In the genomic region with DNA sequence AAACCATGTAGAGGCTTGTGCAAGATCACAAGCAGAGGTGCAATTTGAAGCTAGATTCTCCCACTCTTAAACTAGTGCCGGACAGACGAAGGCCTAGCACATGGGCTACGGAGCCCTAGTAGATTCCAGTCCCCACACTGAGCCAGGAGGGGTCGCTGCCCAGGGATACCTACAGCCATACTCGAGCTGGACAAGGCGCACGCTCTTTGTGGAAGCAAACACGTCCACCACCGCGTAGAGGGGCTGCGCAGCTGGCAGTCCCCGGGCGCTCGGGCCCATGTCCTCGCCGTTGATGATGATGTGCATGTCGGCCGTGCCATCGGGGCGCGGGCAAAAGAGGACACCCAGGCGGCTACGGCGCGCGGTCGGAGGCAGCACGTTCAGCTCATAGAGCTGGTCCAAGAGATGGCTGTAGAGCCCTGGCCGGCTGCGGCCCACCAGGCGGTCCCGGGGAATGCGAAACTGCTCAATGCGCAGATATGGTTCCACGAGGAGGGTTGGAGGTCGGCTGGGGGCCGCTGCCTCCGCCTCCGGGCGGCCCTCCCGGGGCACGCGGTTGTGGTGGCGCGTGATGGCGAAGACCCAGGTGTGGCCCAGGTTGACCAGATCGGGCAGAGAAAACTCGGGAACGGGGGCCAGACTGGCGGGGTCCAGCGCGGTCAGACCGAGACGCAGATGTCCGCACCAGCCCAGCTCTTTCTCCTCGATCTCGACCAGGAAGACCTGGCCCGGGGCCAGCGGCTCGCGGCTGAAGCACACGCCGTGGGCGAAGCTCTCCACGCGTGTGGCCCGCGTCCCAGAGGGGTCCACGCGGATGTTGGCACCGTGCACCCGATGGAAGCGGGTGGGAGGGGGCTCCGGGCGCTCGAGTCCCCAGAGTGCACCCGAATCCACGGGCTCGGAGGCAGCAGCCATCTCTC, we compare ENCODE assay signal across 8 cellular contexts. TPM values are rescaled to one million over a fixed set of nuclear protein-coding genes. Genes with fewer than 3 reads are reported as not detected.
DNase-seq lines count a peak whose midpoint lies in the region; ATAC-seq, FAIRE-seq and TF ChIP-seq lines count a peak whose summit lies in the region.

No MANE protein-coding gene starts in this region.

- peaks cover 32% of the 10 kb centered on the region for H3K79me2 ChIP-seq in HepG2 (ENCODE audit: insufficient read depth, low read length)

- peak; percentile 34 for ATAC-seq in GM21381 (IDR thresholded peaks at IDR 0.05; ENCODE audit: unreplicated experiment)
- ATAC-seq in HepG2: peak; percentile 87

- in situ Hi-C loops in HepG2 (cut with HindIII; ENCODE audit: extremely low pct_ligation_motif_present, low pct_unique_long_range_greater_than_20kb): loop anchor here (5.0 kb wide), 2 partner anchors 42 to 72 kb away; partner anchors contain the start of gene PCIF1

- DNase-seq in C1 segment of cervical spinal cord (lab: John Stamatoyannopoulos, UW) (peak in 12 of 14 donors; percentile 9 to 71 (median 51)), MV-4-11 (lab: John Stamatoyannopoulos, UW) (peak; percentile 59), ecto neural progenitor cell (ENCODE audit: low spot score) (peak; percentile 91), HepG2 (ENCODE audit: low spot score) (peak; percentile 92), OCI-M1 (lab: John Stamatoyannopoulos, UW) (no peak)
- peak; percentile 47 to 53 for DNase-seq in activated CD4-positive, alpha-beta T cell treated with anti-CD3 and anti-CD28 coated beads for 4 hours
- DNase-seq in stimulated activated CD4-positive, alpha-beta T cell treated with anti-CD3 and anti-CD28 coated beads, Interleukin-2, amount 100 ng/mL, for 48 hours: peak; percentile 34 to 37

- TF ChIP-seq RAD21 in HepG2 (CRISPR knock-in tag; IDR thresholded peaks at IDR 0.05): peak; percentile 88

- H3K9me3 ChIP-seq in HepG2 (ENCODE audit: low read length): no peaks in the 10 kb centered on the region

- FAIRE-seq in HepG2 (lab: Jason Lieb, UNC): peak; percentile 78

- CTCF ChIA-PET in HepG2 (lab: Yijun Ruan, JAX; ENCODE audit: low intra/inter-chr PET ratio, low total read pairs): interaction anchor here (1.2 to 2.6 kb wide), 5 partner anchors 43 to 91 kb away, joined by 3 to 19 read pairs (median 3); partner anchors contain the start of gene ZNF335

- peak; percentile 81; a peak in 3 of 4 replicates for TF ChIP-seq POLR2A in HepG2 (IDR thresholded peaks at IDR 0.05; ENCODE audit: insufficient read depth in 1 of 2, low read depth in 2 of 2, low read length in 2 of 2)

- peak overlapping the region; percentile 87 for H3K27ac ChIP-seq in HepG2 (ENCODE audit: extremely low read length, insufficient read depth, low read length)

- POLR2A ChIA-PET in HepG2 (lab: Yijun Ruan, JAX): interaction anchor here (0.7 to 8.1 kb wide), 28 partner anchors 9 to 98 kb away, joined by 3 to 164 read pairs (median 8); partner anchors contain the start of genes ACOT8, DNTTIP1, PCIF1 and PLTP

- H3K9ac ChIP-seq in HepG2 (ENCODE audit: insufficient read depth, low read depth, low read length): peak overlapping the region; percentile 87

- H3K4me1 ChIP-seq in HepG2 (ENCODE audit: insufficient read depth, low read length): peaks cover 44% of the 10 kb centered on the region

- no peaks in the 10 kb centered on the region for H3K27me3 ChIP-seq in HepG2 (ENCODE audit: control insufficient read depth in 1 of 2, insufficient read depth in 2 of 2, low read length in 2 of 2)

- peaks cover 26 to 47% of the 10 kb centered on the region in 2 experiments for H3K36me3 ChIP-seq in HepG2 (replicated peaks in 1 of 2; ENCODE audit: control insufficient read depth in 1 of 2, insufficient read depth in 2 of 2, low read length in 2 of 2)

- peak overlapping the region; percentile 86 to 98 (median 96) for H3K4me3 ChIP-seq in HepG2 (replicated peaks in 1 of 3; ENCODE audit: insufficient read depth in 1 of 3, low read depth in 2 of 3, low read length in 3 of 3)

- TSS peak; percentile 70 for BruUV-seq in HepG2 (replicated peaks; lab: Mats Ljungman, UMichigan)

- no peaks in the 10 kb centered on the region for H4K20me1 ChIP-seq in HepG2 (ENCODE audit: insufficient read depth, low read length)

- no peak; a peak in 1 of 4 replicates for TF ChIP-seq EP300 in HepG2 (IDR thresholded peaks at IDR 0.05; ENCODE audit: low read depth in 2 of 2, low read length in 2 of 2)
- TF ChIP-seq EP300 in HepG2 (CRISPR knock-in tag; IDR thresholded peaks at IDR 0.05; ENCODE audit: borderline replicate concordance): peak; percentile 51; the same call in 1 of the 2 replicates

- intact Hi-C loops in HepG2 (cut with micrococcal nuclease; ENCODE audit: unreplicated experiment): loop anchor here (1.0 to 2.0 kb wide), 6 partner anchors 34 to 73 kb away; partner anchors contain the start of genes ACOT8, PCIF1, SNX21 and ZSWIM3

- peak overlapping the region; percentile 85 for H3K4me2 ChIP-seq in HepG2 (ENCODE audit: low read depth, low read length)

- no peak overlapping the region for H2AFZ ChIP-seq in HepG2 (ENCODE audit: low read length)

- 42% methylated on average over 60 of the region's 79 CpGs for WGBS in HepG2 (ENCODE audit: low lambda C conversion rate)

- TF ChIP-seq CTCF in HepG2 (CRISPR knock-in tag; IDR thresholded peaks at IDR 0.05): peak; percentile 98

RNA-seq across cellular contexts. Expression of gene NEURL2, which starts 0.7 kb away (rescaled TPM):
- 4.1 and 9.7 TPM in 2 replicates for total RNA-seq in HepG2 (2016; rRNA removed; fragmentation: Illumina TruSeq; extraction: Trizol)
- total RNA-seq in HepG2 (2016; cell fraction: cytosol; rRNA removed; fragmentation: Illumina TruSeq; extraction: Trizol; ENCODE audit: low read depth): 6.7 and 8.8 TPM in 2 replicates
- 6.0 and 9.5 TPM in 2 replicates for total RNA-seq in HepG2 (2016; cell fraction: insoluble cytoplasmic fraction; rRNA removed; fragmentation: Illumina TruSeq; extraction: Trizol)
- 7.3 and 9.1 TPM in 2 replicates for total RNA-seq in HepG2 (2016; cell fraction: membrane; rRNA removed; fragmentation: Illumina TruSeq; extraction: Trizol)
- 14.4 and 18.5 TPM in 2 replicates for total RNA-seq in HepG2 (2016; cell fraction: nucleus; rRNA removed; fragmentation: Illumina TruSeq; extraction: Trizol)
- polyA plus RNA-seq in HepG2 (2011; rRNA removed): 7.2 and 12.2 TPM in 2 replicates
- 3.7 and 6.3 TPM in 2 replicates for polyA plus RNA-seq in HepG2 (2011; cell fraction: cytosol; rRNA removed)
- 57.9 and 58.9 TPM in 2 replicates for polyA plus RNA-seq in HepG2 (2011; cell fraction: nucleus; rRNA removed)
- polyA plus RNA-seq in HepG2 (2012): 4.2 and 4.6 TPM in 2 replicates
- 4.1 and 4.3 TPM in 2 replicates for polyA plus RNA-seq in HepG2 (2016; cell fraction: cytosol; fragmentation: Illumina TruSeq; extraction: Trizol; ENCODE audit: low read depth)
- polyA plus RNA-seq in HepG2 (2016; cell fraction: insoluble cytoplasmic fraction; fragmentation: Illumina TruSeq; extraction: Trizol; ENCODE audit: low read depth): 4.2 and 4.9 TPM in 2 replicates
- 3.9 and 4.0 TPM in 2 replicates for polyA plus RNA-seq in HepG2 (2016; cell fraction: membrane; fragmentation: Illumina TruSeq; extraction: Trizol; ENCODE audit: low read depth)
- 18.5 and 19.4 TPM in 2 replicates for polyA plus RNA-seq in HepG2 (2016; cell fraction: nucleus; fragmentation: Illumina TruSeq; extraction: Trizol; ENCODE audit: insufficient read depth, low read depth)
- 1.3 and 16.0 TPM in 2 replicates for polyA minus RNA-seq in HepG2 (2011; rRNA and poly(A)+ RNA removed; ENCODE audit: low replicate concordance)
- polyA minus RNA-seq in HepG2 (2011; cell fraction: cytosol; rRNA and poly(A)+ RNA removed): 1.9 and 2.1 TPM in 2 replicates
- polyA minus RNA-seq in HepG2 (2011; cell fraction: nucleus; rRNA and poly(A)+ RNA removed): 24.2 and 27.4 TPM in 2 replicates

RNA-seq across cellular contexts. Expression of gene CTSA, which starts 0.8 kb away (rescaled TPM):
- total RNA-seq in HepG2 (2016; rRNA removed; fragmentation: Illumina TruSeq; extraction: Trizol): 63.8 and 202 TPM in 2 replicates
- total RNA-seq in HepG2 (2016; cell fraction: cytosol; rRNA removed; fragmentation: Illumina TruSeq; extraction: Trizol; ENCODE audit: low read depth): 83.9 and 87.3 TPM in 2 replicates
- 57.2 and 212 TPM in 2 replicates for total RNA-seq in HepG2 (2016; cell fraction: insoluble cytoplasmic fraction; rRNA removed; fragmentation: Illumina TruSeq; extraction: Trizol)
- 50.4 and 53.1 TPM in 2 replicates for total RNA-seq in HepG2 (2016; cell fraction: membrane; rRNA removed; fragmentation: Illumina TruSeq; extraction: Trizol)
- 213 and 263 TPM in 2 replicates for total RNA-seq in HepG2 (2016; cell fraction: nucleus; rRNA removed; fragmentation: Illumina TruSeq; extraction: Trizol)
- polyA plus RNA-seq in HepG2 (2011; rRNA removed): 222 and 231 TPM in 2 replicates
- 240 and 265 TPM in 2 replicates for polyA plus RNA-seq in HepG2 (2011; cell fraction: cytosol; rRNA removed)
- polyA plus RNA-seq in HepG2 (2011; cell fraction: nucleus; rRNA removed): 851 and 910 TPM in 2 replicates
- 102 and 105 TPM in 2 replicates for polyA plus RNA-seq in HepG2 (2012)
- polyA plus RNA-seq in HepG2 (2016; cell fraction: cytosol; fragmentation: Illumina TruSeq; extraction: Trizol; ENCODE audit: low read depth): 37.4 and 39.2 TPM in 2 replicates
- 82.4 and 101 TPM in 2 replicates for polyA plus RNA-seq in HepG2 (2016; cell fraction: insoluble cytoplasmic fraction; fragmentation: Illumina TruSeq; extraction: Trizol; ENCODE audit: low read depth)
- polyA plus RNA-seq in HepG2 (2016; cell fraction: membrane; fragmentation: Illumina TruSeq; extraction: Trizol; ENCODE audit: low read depth): 45.6 and 51.6 TPM in 2 replicates
- 573 and 587 TPM in 2 replicates for polyA plus RNA-seq in HepG2 (2016; cell fraction: nucleus; fragmentation: Illumina TruSeq; extraction: Trizol; ENCODE audit: insufficient read depth, low read depth)
- 289 and 410 TPM in 2 replicates for polyA minus RNA-seq in HepG2 (2011; rRNA and poly(A)+ RNA removed; ENCODE audit: low replicate concordance)
- 109 and 118 TPM in 2 replicates for polyA minus RNA-seq in HepG2 (2011; cell fraction: cytosol; rRNA and poly(A)+ RNA removed)
- 292 and 323 TPM in 2 replicates for polyA minus RNA-seq in HepG2 (2011; cell fraction: nucleus; rRNA and poly(A)+ RNA removed)

RNA-seq across cellular contexts. Expression of gene SPATA25, which starts 2.9 kb away (rescaled TPM):
- total RNA-seq in HepG2 (2016; rRNA removed; fragmentation: Illumina TruSeq; extraction: Trizol): 3.3 and 7.6 TPM in 2 replicates
- 0.35 and 0.40 TPM in 2 replicates for total RNA-seq in HepG2 (2016; cell fraction: cytosol; rRNA removed; fragmentation: Illumina TruSeq; extraction: Trizol; ENCODE audit: low read depth)
- total RNA-seq in HepG2 (2016; cell fraction: insoluble cytoplasmic fraction; rRNA removed; fragmentation: Illumina TruSeq; extraction: Trizol): 2.3 and 8.1 TPM in 2 replicates
- 2.3 TPM in 2 replicates for total RNA-seq in HepG2 (2016; cell fraction: membrane; rRNA removed; fragmentation: Illumina TruSeq; extraction: Trizol)
- 13.0 and 19.1 TPM in 2 replicates for total RNA-seq in HepG2 (2016; cell fraction: nucleus; rRNA removed; fragmentation: Illumina TruSeq; extraction: Trizol)
- polyA plus RNA-seq in HepG2 (2011; rRNA removed): 4.8 and 8.9 TPM in 2 replicates
- polyA plus RNA-seq in HepG2 (2011; cell fraction: cytosol; rRNA removed): 1.8 and 3.7 TPM in 2 replicates
- polyA plus RNA-seq in HepG2 (2011; cell fraction: nucleus; rRNA removed): 44.5 and 49.8 TPM in 2 replicates
- polyA plus RNA-seq in HepG2 (2012): 2.1 and 3.2 TPM in 2 replicates
- polyA plus RNA-seq in HepG2 (2016; cell fraction: cytosol; fragmentation: Illumina TruSeq; extraction: Trizol; ENCODE audit: low read depth): 0.34 and 0.51 TPM in 2 replicates
- 1.0 and 1.7 TPM in 2 replicates for polyA plus RNA-seq in HepG2 (2016; cell fraction: insoluble cytoplasmic fraction; fragmentation: Illumina TruSeq; extraction: Trizol; ENCODE audit: low read depth)
- 0.37 and 1.7 TPM in 2 replicates for polyA plus RNA-seq in HepG2 (2016; cell fraction: membrane; fragmentation: Illumina TruSeq; extraction: Trizol; ENCODE audit: low read depth)
- polyA plus RNA-seq in HepG2 (2016; cell fraction: nucleus; fragmentation: Illumina TruSeq; extraction: Trizol; ENCODE audit: insufficient read depth, low read depth): 23.9 and 34.2 TPM in 2 replicates
- 3.0 and 7.4 TPM in 2 replicates for polyA minus RNA-seq in HepG2 (2011; rRNA and poly(A)+ RNA removed; ENCODE audit: low replicate concordance)
- 1.8 and 2.4 TPM in 2 replicates for polyA minus RNA-seq in HepG2 (2011; cell fraction: cytosol; rRNA and poly(A)+ RNA removed)
- 19.0 and 20.9 TPM in 2 replicates for polyA minus RNA-seq in HepG2 (2011; cell fraction: nucleus; rRNA and poly(A)+ RNA removed)

RNA-seq across cellular contexts. Expression of gene ZSWIM1, which starts 9.3 kb away (rescaled TPM):
- 11.7 and 16.5 TPM in 2 replicates for total RNA-seq in HepG2 (2016; rRNA removed; fragmentation: Illumina TruSeq; extraction: Trizol)
- 3.2 and 3.6 TPM in 2 replicates for total RNA-seq in HepG2 (2016; cell fraction: cytosol; rRNA removed; fragmentation: Illumina TruSeq; extraction: Trizol; ENCODE audit: low read depth)
- total RNA-seq in HepG2 (2016; cell fraction: insoluble cytoplasmic fraction; rRNA removed; fragmentation: Illumina TruSeq; extraction: Trizol): 12.7 and 15.4 TPM in 2 replicates
- 11.0 and 11.3 TPM in 2 replicates for total RNA-seq in HepG2 (2016; cell fraction: membrane; rRNA removed; fragmentation: Illumina TruSeq; extraction: Trizol)
- total RNA-seq in HepG2 (2016; cell fraction: nucleus; rRNA removed; fragmentation: Illumina TruSeq; extraction: Trizol): 5.7 and 7.6 TPM in 2 replicates
- 9.0 and 9.5 TPM in 2 replicates for polyA plus RNA-seq in HepG2 (2011; rRNA removed)
- polyA plus RNA-seq in HepG2 (2011; cell fraction: cytosol; rRNA removed): 7.0 and 7.5 TPM in 2 replicates
- polyA plus RNA-seq in HepG2 (2011; cell fraction: nucleus; rRNA removed): 12.5 and 14.3 TPM in 2 replicates
- polyA plus RNA-seq in HepG2 (2012): 10.5 and 11.2 TPM in 2 replicates
- polyA plus RNA-seq in HepG2 (2016; cell fraction: cytosol; fragmentation: Illumina TruSeq; extraction: Trizol; ENCODE audit: low read depth): 2.1 TPM in 2 replicates
- 13.3 and 15.8 TPM in 2 replicates for polyA plus RNA-seq in HepG2 (2016; cell fraction: insoluble cytoplasmic fraction; fragmentation: Illumina TruSeq; extraction: Trizol; ENCODE audit: low read depth)
- 5.7 and 6.2 TPM in 2 replicates for polyA plus RNA-seq in HepG2 (2016; cell fraction: membrane; fragmentation: Illumina TruSeq; extraction: Trizol; ENCODE audit: low read depth)
- polyA plus RNA-seq in HepG2 (2016; cell fraction: nucleus; fragmentation: Illumina TruSeq; extraction: Trizol; ENCODE audit: insufficient read depth, low read depth): 12.4 and 13.9 TPM in 2 replicates
- 41.6 and 51.8 TPM in 2 replicates for polyA minus RNA-seq in HepG2 (2011; rRNA and poly(A)+ RNA removed; ENCODE audit: low replicate concordance)
- polyA minus RNA-seq in HepG2 (2011; cell fraction: cytosol; rRNA and poly(A)+ RNA removed): 12.9 and 15.0 TPM in 2 replicates
- polyA minus RNA-seq in HepG2 (2011; cell fraction: nucleus; rRNA and poly(A)+ RNA removed): 10.4 and 12.7 TPM in 2 replicates

RNA-seq across cellular contexts. Expression of gene PLTP, which starts 21.6 kb away (rescaled TPM):
- 7.0 and 16.9 TPM in 2 replicates for total RNA-seq in HepG2 (2016; rRNA removed; fragmentation: Illumina TruSeq; extraction: Trizol)
- 3.6 and 5.4 TPM in 2 replicates for total RNA-seq in HepG2 (2016; cell fraction: cytosol; rRNA removed; fragmentation: Illumina TruSeq; extraction: Trizol; ENCODE audit: low read depth)
- 5.7 and 18.2 TPM in 2 replicates for total RNA-seq in HepG2 (2016; cell fraction: insoluble cytoplasmic fraction; rRNA removed; fragmentation: Illumina TruSeq; extraction: Trizol)
- 6.1 and 6.9 TPM in 2 replicates for total RNA-seq in HepG2 (2016; cell fraction: membrane; rRNA removed; fragmentation: Illumina TruSeq; extraction: Trizol)
- total RNA-seq in HepG2 (2016; cell fraction: nucleus; rRNA removed; fragmentation: Illumina TruSeq; extraction: Trizol): 18.3 and 22.2 TPM in 2 replicates
- polyA plus RNA-seq in HepG2 (2011; rRNA removed): 28.6 and 30.7 TPM in 2 replicates
- polyA plus RNA-seq in HepG2 (2011; cell fraction: cytosol; rRNA removed): 26.4 and 36.2 TPM in 2 replicates
- polyA plus RNA-seq in HepG2 (2011; cell fraction: nucleus; rRNA removed): 25.4 and 33.0 TPM in 2 replicates
- 13.5 and 20.7 TPM in 2 replicates for polyA plus RNA-seq in HepG2 (2012)
- polyA plus RNA-seq in HepG2 (2016; cell fraction: cytosol; fragmentation: Illumina TruSeq; extraction: Trizol; ENCODE audit: low read depth): 6.3 and 6.9 TPM in 2 replicates
- polyA plus RNA-seq in HepG2 (2016; cell fraction: insoluble cytoplasmic fraction; fragmentation: Illumina TruSeq; extraction: Trizol; ENCODE audit: low read depth): 7.2 and 10.5 TPM in 2 replicates
- 7.7 and 8.9 TPM in 2 replicates for polyA plus RNA-seq in HepG2 (2016; cell fraction: membrane; fragmentation: Illumina TruSeq; extraction: Trizol; ENCODE audit: low read depth)
- 31.7 and 37.7 TPM in 2 replicates for polyA plus RNA-seq in HepG2 (2016; cell fraction: nucleus; fragmentation: Illumina TruSeq; extraction: Trizol; ENCODE audit: insufficient read depth, low read depth)
- polyA minus RNA-seq in HepG2 (2011; rRNA and poly(A)+ RNA removed; ENCODE audit: low replicate concordance): 3.3 and 51.4 TPM in 2 replicates
- polyA minus RNA-seq in HepG2 (2011; cell fraction: cytosol; rRNA and poly(A)+ RNA removed): 17.1 and 20.1 TPM in 2 replicates
- 8.1 and 10.7 TPM in 2 replicates for polyA minus RNA-seq in HepG2 (2011; cell fraction: nucleus; rRNA and poly(A)+ RNA removed)
